Comparison of ENCODE assay signal across 16 cellular contexts in genomic region chr1:113018911-113019310, GRCh38.
"Had no signal": no experiment of that assay in that cellular context is flagged by ENCODE, and none has a peak within 500 bp of the region (broad histone marks: within the 10 kb centered on the region; RNA-seq: fewer than 3 reads in every experiment).

No MANE protein-coding gene starts in this region.

- H3K27me3 ChIP-seq: heart left ventricle, ovary, right atrium auricular region, tibial artery, upper lobe of right lung, vagina had no signal

- H3K36me3 ChIP-seq: heart left ventricle, ovary, right atrium auricular region, tibial artery, upper lobe of right lung, vagina had no signal

- H3K4me2 ChIP-seq: smooth muscle cell had no signal

- H3K4me1 ChIP-seq: right atrium auricular region, tibial artery, upper lobe of right lung had no signal

- H3K9me3 ChIP-seq: heart left ventricle, ovary, right atrium auricular region, tibial artery, upper lobe of right lung, vagina had no signal

- H3K27ac ChIP-seq: heart left ventricle, ovary, right atrium auricular region, tibial artery, upper lobe of right lung, vagina had no signal

- ATAC-seq: esophagus mucosa; naive thymus-derived CD8-positive, alpha-beta T cell; stimulated activated effector memory CD8-positive, alpha-beta T cell treated with anti-CD3 and anti-CD28 coated beads, Interleukin-12 subunit alpha, Interleukin-12 subunit beta, amount 100 ng/mL, for 72 hours; stimulated activated naive CD8-positive, alpha-beta T cell treated with anti-CD3 and anti-CD28 coated beads, Interleukin-15, Interleukin-2, amounts not matched to agents 100 U/mL and 50 U/mL, for 24 hours; upper lobe of right lung had no signal

- DNase-seq: effector memory CD4-positive, alpha-beta T cell; heart left ventricle; hippocampal formation; mesendoderm; naive thymus-derived CD8-positive, alpha-beta T cell; ovary; stimulated activated CD4-positive, alpha-beta T cell treated with anti-CD3 and anti-CD28 coated beads, Interleukin-2, amount 100 ng/mL, for 48 hours; stimulated activated CD8-positive, alpha-beta memory T cell treated with anti-CD3 and anti-CD28 coated beads, Interleukin-4, amount 100 ng/mL, for 48 hours; stimulated activated naive CD8-positive, alpha-beta T cell treated with anti-CD3 and anti-CD28 coated beads, Interleukin-15, Interleukin-2, amounts not matched to agents 100 U/mL and 50 U/mL, for 24 hours; tibial artery; upper lobe of right lung had no signal

- H3K4me3 ChIP-seq: heart left ventricle, ovary, right atrium auricular region, smooth muscle cell, tibial artery, upper lobe of right lung, vagina had no signal
